14 cellular contexts compared by ENCODE assay signal in genomic region chr7:140358771-140359095, GRCh38. TPM values are rescaled to one million over a fixed set of nuclear protein-coding genes. Genes with fewer than 3 reads are reported as not detected.
DNase-seq lines count a peak whose midpoint lies in the region; ATAC-seq and TF ChIP-seq lines count a peak whose summit lies in the region.
"Had no signal": no experiment of that assay in that cellular context is flagged by ENCODE, and none has a peak within 500 bp of the region (broad histone marks: within the 10 kb centered on the region; RNA-seq: fewer than 3 reads in every experiment).

No MANE protein-coding gene starts in this region.

- H3K9me3 Mint-ChIP-seq in activated T-helper 2 cell treated with anti-CD3 and anti-CD28 coated beads, Interferon-gamma antibody, Interleukin-2, Interleukin-4, amounts not matched to agents 10 μg/mL and 5 μg/mL and 100 μg/mL, durations not matched to agents 14 hours and 24 hours and 36 hours = no peaks in the 10 kb centered on the region

- H3K79me2 ChIP-seq in osteoblast (ENCODE audit: insufficient read depth, low read length) = no peaks in the 10 kb centered on the region
- no peaks in the 10 kb centered on the region for H3K79me2 ChIP-seq in SK-N-SH (ENCODE audit: insufficient read depth)

- intact Hi-C loops in activated T-helper 2 cell treated with anti-CD3 and anti-CD28 coated beads, Interferon-gamma antibody, Interleukin-2, Interleukin-4, amounts not matched to agents 10 μg/mL and 5 μg/mL and 100 μg/mL, durations not matched to agents 14 hours and 24 hours and 36 hours (cut with micrococcal nuclease) = loop anchor here (1.0 to 5.0 kb wide), 4 partner anchors 18 to 119 kb away; partner anchors contain the start of gene MKRN1

- H3K4me1 ChIP-seq in osteoblast (ENCODE audit: insufficient read depth, low read length) = no peaks in the 10 kb centered on the region
- no peaks in the 10 kb centered on the region for H3K4me1 ChIP-seq in SK-N-SH (ENCODE audit: control insufficient read depth in 1 of 2, insufficient read depth in 2 of 2, low read depth in 1 of 2, low read length in 1 of 2)
- H3K4me1 ChIP-seq: body of pancreas had no signal

- H4K20me1 ChIP-seq in osteoblast (ENCODE audit: insufficient read depth, low read length) = no peaks in the 10 kb centered on the region
- H4K20me1 ChIP-seq in SK-N-SH (ENCODE audit: insufficient read depth) = no peaks in the 10 kb centered on the region

- peaks cover 29% of the 10 kb centered on the region for H3K4me1 Mint-ChIP-seq in activated T-helper 2 cell treated with anti-CD3 and anti-CD28 coated beads, Interferon-gamma antibody, Interleukin-2, Interleukin-4, amounts not matched to agents 10 μg/mL and 5 μg/mL and 100 μg/mL, durations not matched to agents 14 hours and 24 hours and 36 hours (ENCODE audit: low read depth)

- no peaks in the 10 kb centered on the region for H3F3A ChIP-seq in SK-N-SH (replicated peaks; ENCODE audit: insufficient read depth)

- CTCF ChIA-PET in SK-N-SH (lab: Yijun Ruan, JAX) = no interaction called here

- no peak overlapping the region for H3K27ac ChIP-seq in osteoblast (ENCODE audit: low read depth, low read length)
- H3K27ac ChIP-seq in SK-N-SH (ENCODE audit: low read depth in 2 of 2, low read length in 1 of 2) = no peak overlapping the region
- H3K27ac ChIP-seq: VCaP had no signal

- peaks cover 64% of the 10 kb centered on the region for H3K36me3 Mint-ChIP-seq in activated T-helper 2 cell treated with anti-CD3 and anti-CD28 coated beads, Interferon-gamma antibody, Interleukin-2, Interleukin-4, amounts not matched to agents 10 μg/mL and 5 μg/mL and 100 μg/mL, durations not matched to agents 14 hours and 24 hours and 36 hours (ENCODE audit: low read depth)

- no peak for TF ChIP-seq RAD21 in SK-N-SH (IDR thresholded peaks at IDR 0.05; ENCODE audit: low read length)

- H3K4me3 ChIP-seq in osteoblast (ENCODE audit: insufficient read depth, low read length) = no peak overlapping the region
- H3K4me3 ChIP-seq in SK-N-SH (ENCODE audit: low read depth in 2 of 2, low read length in 1 of 2) = no peak overlapping the region
- H3K4me3 ChIP-seq: body of pancreas had no signal

- H3K27me3 ChIP-seq in osteoblast (ENCODE audit: insufficient read depth, low read length) (no peaks in the 10 kb centered on the region), SK-N-SH (ENCODE audit: insufficient read depth) (no peaks in the 10 kb centered on the region)
- H3K27me3 ChIP-seq: body of pancreas had no signal

- peak overlapping the region; percentile 62 for H3K4me3 Mint-ChIP-seq in activated T-helper 2 cell treated with anti-CD3 and anti-CD28 coated beads, Interferon-gamma antibody, Interleukin-2, Interleukin-4, amounts not matched to agents 10 μg/mL and 5 μg/mL and 100 μg/mL, durations not matched to agents 14 hours and 24 hours and 36 hours (ENCODE audit: low read depth)

- peak overlapping the region; percentile 97 for H3K27ac Mint-ChIP-seq in activated T-helper 2 cell treated with anti-CD3 and anti-CD28 coated beads, Interferon-gamma antibody, Interleukin-2, Interleukin-4, amounts not matched to agents 10 μg/mL and 5 μg/mL and 100 μg/mL, durations not matched to agents 14 hours and 24 hours and 36 hours

- H3K9me2 ChIP-seq in SK-N-SH = no peaks in the 10 kb centered on the region

- H3K36me3 ChIP-seq in osteoblast (ENCODE audit: insufficient read depth, low read length) (peaks cover 12% of the 10 kb centered on the region), SK-N-SH (replicated peaks in 1 of 2; ENCODE audit: control insufficient read depth in 1 of 2, insufficient read depth in 2 of 2, low read length in 1 of 2) (peaks cover 12 to 30% of the 10 kb centered on the region in 2 experiments)

- peak; percentile 16 for DNase-seq in activated T-helper 2 cell treated with anti-CD3 and anti-CD28 coated beads, Interferon-gamma antibody, Interleukin-2, Interleukin-4, amounts not matched to agents 10 μg/mL and 5 μg/mL and 100 μg/mL, durations not matched to agents 14 hours and 24 hours and 36 hours (ENCODE audit: low spot score)
- DNase-seq in osteoblast (ENCODE audit: insufficient read length, low spot score, missing footprints) (peak; percentile 36), AG08395 (ENCODE audit: low spot score) (no peak), SK-N-SH (no peak), KG1 (lab: John Stamatoyannopoulos, UW) (no peak)
- DNase-seq: EL, NCI-H1930, posterior cingulate gyrus had no signal

- H3K9me3 ChIP-seq in osteoblast (ENCODE audit: low read depth, low read length) = no peaks in the 10 kb centered on the region
- no peaks in the 10 kb centered on the region for H3K9me3 ChIP-seq in SK-N-SH
- H3K9me3 ChIP-seq: body of pancreas had no signal

- no peak overlapping the region for H3K9ac ChIP-seq in SK-N-SH

- peak; percentile 37 for ATAC-seq in GM18511 (IDR thresholded peaks at IDR 0.05; ENCODE audit: unreplicated experiment)
- ATAC-seq in HG03354 (IDR thresholded peaks at IDR 0.05; ENCODE audit: poor library complexity, severe bottlenecking, unreplicated experiment) = peak; percentile 32
- ATAC-seq in GM21528 (IDR thresholded peaks at IDR 0.05; ENCODE audit: low FRiP score, unreplicated experiment) = no peak
- ATAC-seq: Panc1 had no signal

- POLR2A ChIA-PET in SK-N-SH (lab: Yijun Ruan, JAX) = no interaction called here

- no peaks in the 10 kb centered on the region for H3K27me3 Mint-ChIP-seq in activated T-helper 2 cell treated with anti-CD3 and anti-CD28 coated beads, Interferon-gamma antibody, Interleukin-2, Interleukin-4, amounts not matched to agents 10 μg/mL and 5 μg/mL and 100 μg/mL, durations not matched to agents 14 hours and 24 hours and 36 hours (ENCODE audit: low read depth)

- TF ChIP-seq CTCF in osteoblast (IDR thresholded peaks at IDR 0.05; ENCODE audit: extremely low read depth, low read depth, low read length) (no peak), SK-N-SH (IDR thresholded peaks at IDR 0.05) (no peak)

- TF ChIP-seq EP300 in SK-N-SH (IDR thresholded peaks at IDR 0.05; ENCODE audit: borderline replicate concordance in 1 of 2, low read depth in 1 of 2, low read length in 1 of 2) = no peak

- H2AFZ ChIP-seq in osteoblast (ENCODE audit: low read length) (no peak overlapping the region), SK-N-SH (ENCODE audit: low read depth) (no peak overlapping the region)

- WGBS in SK-N-SH (ENCODE audit: low lambda C conversion rate) = 90% methylated on average over 5 of the region's 5 CpGs

- no peak overlapping the region for H3K4me2 ChIP-seq in osteoblast (ENCODE audit: insufficient read depth, low read length)
- no peak overlapping the region for H3K4me2 ChIP-seq in SK-N-SH

TF ChIP-seq in SK-N-SH, 30 proteins besides CTCF, POLR2A, EP300 and RAD21:
- no peak for TF ChIP-seq RFX5 (IDR thresholded peaks at IDR 0.05; ENCODE audit: low read length)
- no peak for TF ChIP-seq FOXJ3 (CRISPR knock-in tag; IDR thresholded peaks at IDR 0.05)
- TF ChIP-seq NFIC (IDR thresholded peaks at IDR 0.05; ENCODE audit: borderline replicate concordance) = no peak
- TF ChIP-seq CHD2 (IDR thresholded peaks at IDR 0.05; ENCODE audit: low read length, partially characterized antibody) = no peak
- no peak for TF ChIP-seq GATA2 (CRISPR knock-in tag; IDR thresholded peaks at IDR 0.05)
- TF ChIP-seq MAX (IDR thresholded peaks at IDR 0.05; ENCODE audit: low read depth) = no peak
- no peak for TF ChIP-seq TCF12 (IDR thresholded peaks at IDR 0.05)
- TF ChIP-seq PBX3 (IDR thresholded peaks at IDR 0.05) = no peak

RNA-seq across cellular contexts. Expression of gene SLC37A3, which starts 39.6 kb away (rescaled TPM):
- total RNA-seq in activated T-helper 2 cell treated with anti-CD3 and anti-CD28 coated beads, Interferon-gamma antibody, Interleukin-2, Interleukin-4, amounts not matched to agents 10 μg/mL and 5 μg/mL and 100 μg/mL, durations not matched to agents 14 hours and 24 hours and 36 hours = 98.3 and 105 TPM in 2 replicates
- total RNA-seq in osteoblast = 69.8 and 73.5 TPM in 2 replicates
- 53.3 and 73.2 TPM in 2 replicates for polyA plus RNA-seq in SK-N-SH (2012; rRNA removed)
- 43.8 and 46.5 TPM in 2 replicates for polyA plus RNA-seq in SK-N-SH (2012; cell fraction: cytosol; rRNA removed)
- polyA plus RNA-seq in SK-N-SH (2012; cell fraction: nucleus; rRNA removed) = 102 and 188 TPM in 2 replicates

RNA-seq across cellular contexts. Expression of gene RAB19, which starts 45.1 kb away (rescaled TPM):
- 12.5 and 14.5 TPM in 2 replicates for total RNA-seq in activated T-helper 2 cell treated with anti-CD3 and anti-CD28 coated beads, Interferon-gamma antibody, Interleukin-2, Interleukin-4, amounts not matched to agents 10 μg/mL and 5 μg/mL and 100 μg/mL, durations not matched to agents 14 hours and 24 hours and 36 hours
- total RNA-seq in osteoblast = not detected in 2 replicates
- not detected in 2 replicates for polyA plus RNA-seq in SK-N-SH (2012; rRNA removed)
- 0.04 TPM in 1 of 2 replicates, not detected in the other for polyA plus RNA-seq in SK-N-SH (2012; cell fraction: cytosol; rRNA removed)
- polyA plus RNA-seq in SK-N-SH (2012; cell fraction: nucleus; rRNA removed) = 0.13 TPM in 1 of 2 replicates, not detected in the other

Comparison
In these comparisons a context has a peak if more than half of its experiments do, and no peak if none do; other contexts are left out.
1. DNase-seq: peak in activated T-helper 2 cell treated with anti-CD3 and anti-CD28 coated beads, Interferon-gamma antibody, Interleukin-2, Interleukin-4, amounts not matched to agents 10 μg/mL and 5 μg/mL and 100 μg/mL, durations not matched to agents 14 hours and 24 hours and 36 hours (single experiment) and osteoblast (single experiment); none in AG08395 (single experiment), SK-N-SH (single experiment) and KG1 (single experiment).
2. RNA of gene RAB19, which starts 45.1 kb away (total RNA-seq): 12.5 to 14.5 TPM in activated T-helper 2 cell treated with anti-CD3 and anti-CD28 coated beads, Interferon-gamma antibody, Interleukin-2, Interleukin-4, amounts not matched to agents 10 μg/mL and 5 μg/mL and 100 μg/mL, durations not matched to agents 14 hours and 24 hours and 36 hours; not detected in osteoblast; every median in the first group is over 10 times any median in the second.